In the genomic region with DNA sequence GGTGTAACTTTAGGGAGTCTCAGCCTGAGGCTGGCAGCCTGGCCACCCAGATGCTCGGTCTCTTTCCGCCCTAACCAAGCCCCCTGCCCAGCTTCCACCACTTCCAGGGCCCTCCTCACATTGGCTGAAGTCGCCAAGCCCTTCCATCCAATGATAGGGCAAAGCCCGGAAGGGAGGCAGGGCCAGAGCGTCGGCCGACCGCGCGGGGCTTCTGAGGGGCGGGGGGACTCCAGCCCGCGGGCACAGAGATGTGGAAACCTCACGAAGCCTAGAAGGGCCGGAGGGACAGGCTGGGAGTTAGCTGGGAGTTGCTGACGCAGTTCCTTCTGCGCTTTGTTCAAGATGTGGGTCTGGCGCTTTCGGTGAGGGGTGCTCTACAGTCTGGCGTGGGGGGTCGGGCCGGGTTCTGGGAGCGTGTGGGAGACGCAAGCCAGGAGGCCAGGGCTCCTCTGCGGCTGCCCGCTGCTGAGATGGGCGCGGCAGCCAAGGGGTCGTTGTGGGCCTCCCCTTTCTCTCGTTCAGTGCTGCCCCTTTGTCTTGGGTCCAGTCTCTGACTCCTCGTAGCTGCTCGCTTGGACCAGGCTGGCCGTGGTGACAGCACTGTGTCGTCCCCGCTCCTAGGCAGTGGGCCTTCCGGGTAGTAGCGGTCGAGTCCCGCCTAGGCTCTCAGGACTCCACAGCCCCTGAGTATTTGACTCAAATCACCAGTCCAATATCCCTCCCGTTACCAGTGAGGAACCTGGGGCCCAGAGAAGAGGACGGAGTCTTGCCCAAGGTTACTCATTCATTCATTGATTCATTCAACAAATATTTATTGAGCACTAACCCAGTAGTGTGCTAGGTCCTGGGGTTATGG, we compare ENCODE assay signal across 8 cellular contexts. TPM values are rescaled to one million over a fixed set of nuclear protein-coding genes. Genes with fewer than 3 reads are reported as not detected.
DNase-seq lines count a peak whose midpoint lies in the region; ATAC-seq, FAIRE-seq and TF ChIP-seq lines count a peak whose summit lies in the region.

A gene (plus strand): TSS at position 319 of the 856 bp plus-strand sequence. CDS start 9,230 bp downstream, outside the sequence.

- peaks cover 34% of the 10 kb centered on the region for H3K36me3 ChIP-seq in ectodermal cell (ENCODE audit: control insufficient read depth, insufficient read depth, low read length)
- peaks cover 0 to 3% of the 10 kb centered on the region in 2 experiments; a peak in 3 of 5 replicates for H3K36me3 ChIP-seq in HepG2 (replicated peaks in 1 of 2; ENCODE audit: control insufficient read depth in 1 of 2, insufficient read depth in 2 of 2, low read length in 2 of 2)

- BruUV-seq in HepG2 (replicated peaks; lab: Mats Ljungman, UMichigan): TSS peak; percentile 76

- no peaks in the 10 kb centered on the region for H3K79me2 ChIP-seq in HepG2 (ENCODE audit: insufficient read depth, low read length)

- peaks cover 24% of the 10 kb centered on the region for H3K9me3 Mint-ChIP-seq in activated T-cell treated with anti-CD3 and anti-CD28 coated beads, Interleukin-2, amount 50 U/mL, for 24 hours

- 1 to 2% methylated on average over 41 of the region's 41 CpGs for WGBS in ectodermal cell, 2 experiments
- WGBS in HepG2 (ENCODE audit: low lambda C conversion rate): 29% methylated on average over 31 of the region's 41 CpGs

- TF ChIP-seq POLR2A in HepG2 (IDR thresholded peaks at IDR 0.05; ENCODE audit: insufficient read depth in 1 of 2, low read depth in 2 of 2, low read length in 2 of 2): peak; percentile 59 to 69

- H3K4me1 ChIP-seq in ectodermal cell (ENCODE audit: control insufficient read depth, insufficient read depth, low read length) (peaks cover 6% of the 10 kb centered on the region), HepG2 (ENCODE audit: insufficient read depth, low read length) (peaks cover 14% of the 10 kb centered on the region)

- peaks cover 14% of the 10 kb centered on the region for H3K36me3 Mint-ChIP-seq in activated T-cell treated with anti-CD3 and anti-CD28 coated beads, Interleukin-2, amount 50 U/mL, for 24 hours (ENCODE audit: low read depth)

- peak; percentile 29 for DNase-seq in activated T-cell treated with anti-CD3 and anti-CD28 coated beads, Interleukin-2, amount 50 U/mL, for 24 hours
- no peak for DNase-seq in activated T-cell treated with anti-CD3 and anti-CD28 coated beads for 4 hours
- DNase-seq in OCI-M2 (lab: John Stamatoyannopoulos, UW; ENCODE audit: unreplicated experiment): peak; percentile 19
- peak; percentile 57 for DNase-seq in HepG2 (ENCODE audit: low spot score)
- DNase-seq in stimulated activated CD8-positive, alpha-beta memory T cell treated with anti-CD3 and anti-CD28 coated beads, Interleukin-4, amount 100 ng/mL, for 48 hours: peak; percentile 31

- H3K27ac Mint-ChIP-seq in activated T-cell treated with anti-CD3 and anti-CD28 coated beads, Interleukin-2, amount 50 U/mL, for 24 hours: peak within 1 kb of the TSS; percentile 7

- H3K27me3 Mint-ChIP-seq in activated T-cell treated with anti-CD3 and anti-CD28 coated beads, Interleukin-2, amount 50 U/mL, for 24 hours: peaks cover 64% of the 10 kb centered on the region

- H3K9me3 ChIP-seq in ectodermal cell (ENCODE audit: control insufficient read depth, low read length) (no peaks in the 10 kb centered on the region), HepG2 (ENCODE audit: low read length) (no peaks in the 10 kb centered on the region)

- no peak for TF ChIP-seq CTCF in HepG2 (CRISPR knock-in tag; IDR thresholded peaks at IDR 0.05)

- intact Hi-C loops in HepG2 (cut with micrococcal nuclease; ENCODE audit: unreplicated experiment): no loop called here

- peaks cover 11% of the 10 kb centered on the region for H3K4me1 Mint-ChIP-seq in activated T-cell treated with anti-CD3 and anti-CD28 coated beads, Interleukin-2, amount 50 U/mL, for 24 hours (ENCODE audit: low read depth)

- TF ChIP-seq EP300 in HepG2 (IDR thresholded peaks at IDR 0.05; ENCODE audit: low read depth in 2 of 2, low read length in 2 of 2) (no peak), HepG2 (CRISPR knock-in tag; IDR thresholded peaks at IDR 0.05; ENCODE audit: borderline replicate concordance) (no peak)

- POLR2A ChIA-PET in HepG2 (lab: Yijun Ruan, JAX): interaction anchor here (0.8 to 2.2 kb wide), 7 partner anchors 11 to 318 kb away, joined by 3 to 12 read pairs (median 3); a partner anchor contains a TSS

- no peaks in the 10 kb centered on the region for H4K20me1 ChIP-seq in HepG2 (ENCODE audit: insufficient read depth, low read length)

- in situ Hi-C loops in HepG2 (cut with HindIII; ENCODE audit: extremely low pct_ligation_motif_present, low pct_unique_long_range_greater_than_20kb): no loop called here

- no peak for TF ChIP-seq RAD21 in HepG2 (CRISPR knock-in tag; IDR thresholded peaks at IDR 0.05)

- no peak for FAIRE-seq in HepG2 (lab: Jason Lieb, UNC)

- peak within 1 kb of the TSS; percentile 81 for H3K9ac ChIP-seq in HepG2 (ENCODE audit: insufficient read depth, low read depth, low read length)

- H3K4me3 Mint-ChIP-seq in activated T-cell treated with anti-CD3 and anti-CD28 coated beads, Interleukin-2, amount 50 U/mL, for 24 hours: peak within 1 kb of the TSS; percentile 59

- ATAC-seq in HG03196 (IDR thresholded peaks at IDR 0.05; ENCODE audit: unreplicated experiment) (peak; percentile 58), HepG2 (peak; percentile 96), HG03520 (IDR thresholded peaks at IDR 0.05; ENCODE audit: unreplicated experiment) (no peak)

- H3K27me3 ChIP-seq in ectodermal cell (ENCODE audit: control insufficient read depth, insufficient read depth, low read length, poor library complexity, severe bottlenecking) (no peaks in the 10 kb centered on the region), HepG2 (ENCODE audit: control insufficient read depth in 1 of 2, insufficient read depth in 2 of 2, low read length in 2 of 2) (no peaks in the 10 kb centered on the region)

- H3K4me3 ChIP-seq in ectodermal cell (ENCODE audit: insufficient read depth, low read depth, low read length) (peak within 1 kb of the TSS; percentile 97), HepG2 (replicated peaks in 1 of 3; ENCODE audit: insufficient read depth in 1 of 3, low read depth in 2 of 3, low read length in 3 of 3) (peak within 1 kb of the TSS; percentile 51 to 80 (median 77); a peak in 5 of 6 replicates)

- H3K27ac ChIP-seq in ectodermal cell (ENCODE audit: insufficient read depth, low read depth, low read length, poor library complexity, severe bottlenecking) (peak within 1 kb of the TSS; percentile 93), HepG2 (ENCODE audit: extremely low read length, insufficient read depth, low read length) (peak within 1 kb of the TSS; percentile 65)

- H2AFZ ChIP-seq in HepG2 (ENCODE audit: low read length): peak within 1 kb of the TSS; percentile 74

- peak within 1 kb of the TSS; percentile 89 for H3K4me2 ChIP-seq in HepG2 (ENCODE audit: low read depth, low read length)

- CTCF ChIA-PET in HepG2 (lab: Yijun Ruan, JAX; ENCODE audit: low intra/inter-chr PET ratio, low total read pairs): no interaction called here

TF ChIP-seq in HepG2, 621 proteins besides CTCF, POLR2A, EP300 and RAD21 (continues in another document):
- TF ChIP-seq ZBTB38 (CRISPR knock-in tag; IDR thresholded peaks at IDR 0.05) (0 out of 2 replicates have a peak, but pooled peaks have one; percentile 34), EEA1 (CRISPR knock-in tag; IDR thresholded peaks at IDR 0.05; ENCODE audit: borderline replicate concordance) (no peak; the same call in 1 of the 2 replicates), POLR2G (IDR thresholded peaks at IDR 0.05; ENCODE audit: low read depth, low read length) (peak; percentile 73), HMGA1 (CRISPR knock-in tag; conservative IDR thresholded peaks at IDR 0.05) (no peak), ZNF772 (CRISPR knock-in tag; IDR thresholded peaks at IDR 0.05) (no peak), HDAC6 (IDR thresholded peaks at IDR 0.05; ENCODE audit: low read depth, low read length) (no peak), ISL2 (CRISPR knock-in tag; IDR thresholded peaks at IDR 0.05) (0 out of 2 replicates have a peak, but pooled peaks have one; percentile 35), TCF12 (IDR thresholded peaks at IDR 0.05) (no peak), TCF12 (CRISPR knock-in tag; IDR thresholded peaks at IDR 0.05) (no peak), CBX5 (CRISPR knock-in tag; IDR thresholded peaks at IDR 0.05; ENCODE audit: borderline replicate concordance) (no peak; the same call in 1 of the 2 replicates)
- TF ChIP-seq, protein P1, sequence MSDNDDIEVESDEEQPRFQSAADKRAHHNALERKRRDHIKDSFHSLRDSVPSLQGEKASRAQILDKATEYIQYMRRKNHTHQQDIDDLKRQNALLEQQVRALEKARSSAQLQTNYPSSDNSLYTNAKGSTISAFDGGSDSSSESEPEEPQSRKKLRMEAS (IDR thresholded peaks at IDR 0.05): 0 out of 2 replicates have a peak, but pooled peaks have one; percentile 13

RNA-seq across cellular contexts. Expression of the gene that starts here (rescaled TPM):
- 12.9 TPM for polyA plus RNA-seq in ectodermal cell (2013, experiment 1 of 4)
- 16.3 TPM for polyA plus RNA-seq in ectodermal cell (2013, experiment 2 of 4)
- 10.7 TPM for polyA plus RNA-seq in ectodermal cell (2013, experiment 3 of 4)
- 11.7 TPM for polyA plus RNA-seq in ectodermal cell (2013, experiment 4 of 4)
- total RNA-seq in HepG2 (2016; rRNA removed; fragmentation: Illumina TruSeq; extraction: Trizol): 3.3 and 6.1 TPM in 2 replicates
- total RNA-seq in HepG2 (2016; cell fraction: cytosol; rRNA removed; fragmentation: Illumina TruSeq; extraction: Trizol; ENCODE audit: low read depth): 0.71 and 0.79 TPM in 2 replicates
- total RNA-seq in HepG2 (2016; cell fraction: insoluble cytoplasmic fraction; rRNA removed; fragmentation: Illumina TruSeq; extraction: Trizol): 3.7 and 5.4 TPM in 2 replicates
- total RNA-seq in HepG2 (2016; cell fraction: membrane; rRNA removed; fragmentation: Illumina TruSeq; extraction: Trizol): 1.3 and 1.5 TPM in 2 replicates
- 6.2 and 6.7 TPM in 2 replicates for total RNA-seq in HepG2 (2016; cell fraction: nucleus; rRNA removed; fragmentation: Illumina TruSeq; extraction: Trizol)
- polyA plus RNA-seq in HepG2 (2011; rRNA removed): 0.91 and 1.1 TPM in 2 replicates
- polyA plus RNA-seq in HepG2 (2011; cell fraction: cytosol; rRNA removed): 0.30 and 0.54 TPM in 2 replicates
- 0.95 and 1.1 TPM in 2 replicates for polyA plus RNA-seq in HepG2 (2011; cell fraction: nucleus; rRNA removed)
- 0.59 and 1.0 TPM in 2 replicates for polyA plus RNA-seq in HepG2 (2012)
- polyA plus RNA-seq in HepG2 (2016; cell fraction: cytosol; fragmentation: Illumina TruSeq; extraction: Trizol; ENCODE audit: low read depth): 0.09 and 0.16 TPM in 2 replicates
- 2.3 and 2.7 TPM in 2 replicates for polyA plus RNA-seq in HepG2 (2016; cell fraction: insoluble cytoplasmic fraction; fragmentation: Illumina TruSeq; extraction: Trizol; ENCODE audit: low read depth)
- 0.27 and 0.35 TPM in 2 replicates for polyA plus RNA-seq in HepG2 (2016; cell fraction: membrane; fragmentation: Illumina TruSeq; extraction: Trizol; ENCODE audit: low read depth)
- polyA plus RNA-seq in HepG2 (2016; cell fraction: nucleus; fragmentation: Illumina TruSeq; extraction: Trizol; ENCODE audit: insufficient read depth, low read depth): 3.5 and 4.2 TPM in 2 replicates
- 2.8 TPM in 1 of 2 replicates, not detected in the other for polyA minus RNA-seq in HepG2 (2011; rRNA and poly(A)+ RNA removed; ENCODE audit: low replicate concordance)
- polyA minus RNA-seq in HepG2 (2011; cell fraction: cytosol; rRNA and poly(A)+ RNA removed): 0.79 and 1.1 TPM in 2 replicates
- 7.6 and 9.9 TPM in 2 replicates for polyA minus RNA-seq in HepG2 (2011; cell fraction: nucleus; rRNA and poly(A)+ RNA removed)
